Comparison of ENCODE assay signal across 19 cellular contexts in the genomic region with DNA sequence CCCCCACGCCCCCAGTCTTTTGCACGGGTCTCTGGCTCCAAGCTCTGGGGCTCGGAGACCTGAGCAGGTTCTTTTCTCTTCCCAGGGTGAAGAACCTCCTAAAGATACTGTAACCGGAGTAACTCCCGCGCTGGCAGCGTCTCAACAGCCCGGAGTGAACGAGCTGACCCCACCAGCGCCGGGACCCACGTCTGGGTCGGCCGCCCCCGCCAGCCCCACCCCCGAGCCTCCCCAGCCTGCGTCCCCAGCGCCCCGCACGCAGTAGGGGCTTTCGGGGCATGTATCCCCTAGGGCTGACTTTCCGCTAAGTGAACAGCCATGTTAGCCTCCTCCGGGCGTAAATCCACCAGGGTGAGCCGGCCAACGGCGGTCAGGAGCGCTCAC. TPM values are rescaled to one million over a fixed set of nuclear protein-coding genes. Genes with fewer than 3 reads are reported as not detected.
DNase-seq lines count a peak whose midpoint lies in the region; ATAC-seq, FAIRE-seq and TF ChIP-seq lines count a peak whose summit lies in the region.
"Had no signal": no experiment of that assay in that cellular context is flagged by ENCODE, and none has a peak within 500 bp of the region (broad histone marks: within the 10 kb centered on the region; RNA-seq: fewer than 3 reads in every experiment).

No MANE protein-coding gene starts in this region.

- TF ChIP-seq CTCF in brain (conservative IDR thresholded peaks at IDR 0.05) (no peak), kidney (IDR thresholded peaks at IDR 0.05; ENCODE audit: borderline replicate concordance, extremely low read depth, insufficient read depth) (no peak), thoracic aorta (IDR thresholded peaks at IDR 0.05) (no peak)

- H3K36me3 ChIP-seq in kidney (ENCODE audit: control insufficient read depth in 1 of 2, insufficient read depth in 2 of 2, low read length in 2 of 2) (no peaks in the 10 kb centered on the region), thoracic aorta (no peaks in the 10 kb centered on the region)
- H3K36me3 ChIP-seq: Peyer's patch had no signal

- no peak for ATAC-seq in thoracic aorta (ENCODE audit: insufficient number of reproducible peaks, low FRiP score, low read depth)
- ATAC-seq in GM21717 (IDR thresholded peaks at IDR 0.05; ENCODE audit: unreplicated experiment): no peak
- ATAC-seq: activated CD8-positive, alpha-beta memory T cell treated with anti-CD3 and anti-CD28 coated beads, Interleukin-2, amount 10 ng/mL, durations not matched to agents 7 days and 5 days had no signal

- no peak overlapping the region for H3K9ac ChIP-seq in kidney (ENCODE audit: low read length in 2 of 2)
- H3K9ac ChIP-seq: KMS-11 had no signal

- H3K9me3 Mint-ChIP-seq in brain: no peaks in the 10 kb centered on the region

- FAIRE-seq in kidney (lab: Jason Lieb, UNC) (no peak), RCC 7860 (lab: Jason Lieb, UNC) (no peak)
- FAIRE-seq: keratinocyte had no signal

- H3K27ac ChIP-seq in kidney (ENCODE audit: low read depth in 2 of 2, low read length in 2 of 2) (no peak overlapping the region), thoracic aorta (no peak overlapping the region)
- H3K27ac ChIP-seq: body of pancreas, KMS-11, Peyer's patch had no signal

- no peaks in the 10 kb centered on the region for H3K27me3 ChIP-seq in thoracic aorta (replicated peaks; ENCODE audit: insufficient read depth)

- intact Hi-C loops in kidney (cut with DNase I): no loop called here

- H3K4me3 ChIP-seq in kidney (ENCODE audit: low read length in 2 of 2): no peak overlapping the region
- peak overlapping the region; percentile 72 for H3K4me3 ChIP-seq in thoracic aorta

- peaks cover 5% of the 10 kb centered on the region for H3K4me1 Mint-ChIP-seq in brain
- H3K4me1 Mint-ChIP-seq: activated CD8-positive, alpha-beta memory T cell treated with anti-CD3 and anti-CD28 coated beads, Interleukin-2, amount 10 ng/mL, durations not matched to agents 7 days and 5 days had no signal

- H3K4me3 Mint-ChIP-seq in brain: peak overlapping the region; percentile 77 to 84 (median 80)
- H3K4me3 Mint-ChIP-seq: activated CD8-positive, alpha-beta memory T cell treated with anti-CD3 and anti-CD28 coated beads, Interleukin-2, amount 10 ng/mL, durations not matched to agents 7 days and 5 days had no signal

- H3K9me3 ChIP-seq in kidney (ENCODE audit: control insufficient read depth in 1 of 2, low read length in 2 of 2) (no peaks in the 10 kb centered on the region), thoracic aorta (no peaks in the 10 kb centered on the region)
- H3K9me3 ChIP-seq: body of pancreas, Peyer's patch had no signal

- H3K36me3 Mint-ChIP-seq in brain: no peaks in the 10 kb centered on the region
- H3K36me3 Mint-ChIP-seq: activated CD8-positive, alpha-beta memory T cell treated with anti-CD3 and anti-CD28 coated beads, Interleukin-2, amount 10 ng/mL, durations not matched to agents 7 days and 5 days had no signal

- DNase-seq in NCI-H82 (lab: John Stamatoyannopoulos, UW) (peak; percentile 95), NCI-H82 treated with DMSO at 0.1 percent for 48 hours (lab: John Stamatoyannopoulos, UW; ENCODE audit: unreplicated experiment) (no peak), kidney (peak; percentile 53), thoracic aorta (ENCODE audit: low spot score) (no peak), RCC 7860 (ENCODE audit: low spot score) (no peak)
- DNase-seq in stimulated activated naive CD4-positive, alpha-beta T cell treated with Interleukin-2 at 50 U/mL for 16 hours (lab: John Stamatoyannopoulos, UW): no peak
- DNase-seq: activated CD8-positive, alpha-beta memory T cell treated with anti-CD3 and anti-CD28 coated beads, Interleukin-2, amount 10 ng/mL, durations not matched to agents 7 days and 5 days; activated naive CD4-positive, alpha-beta T cell; effector memory CD4-positive, alpha-beta T cell; foreskin melanocyte; NCI-H446 treated with DMSO at 0.1 percent for 48 hours; Peyer's patch had no signal

- H3K27me3 Mint-ChIP-seq in brain: peaks cover 58% of the 10 kb centered on the region

- no peak overlapping the region for H3K27ac Mint-ChIP-seq in brain
- H3K27ac Mint-ChIP-seq: activated CD8-positive, alpha-beta memory T cell treated with anti-CD3 and anti-CD28 coated beads, Interleukin-2, amount 10 ng/mL, durations not matched to agents 7 days and 5 days had no signal

- H3K4me1 ChIP-seq in kidney (ENCODE audit: control insufficient read depth in 1 of 2, insufficient read depth in 1 of 2, low read depth in 1 of 2, low read length in 2 of 2) (no peaks in the 10 kb centered on the region), thoracic aorta (ENCODE audit: control insufficient read depth in 1 of 2, low read depth in 2 of 2) (peaks cover 4 to 13% of the 10 kb centered on the region in 2 donors)

RNA-seq across cellular contexts. Expression of a gene that starts 0.8 kb away (rescaled TPM):
- 0.83 TPM for polyA plus RNA-seq in brain (ENCODE audit: insufficient read depth, low read depth, low replicate concordance)
- total RNA-seq in kidney: not detected
- polyA plus RNA-seq in kidney (ENCODE audit: insufficient read depth, low read depth, low replicate concordance): 0.30 TPM
- not detected for total RNA-seq in thoracic aorta
- total RNA-seq: A172; activated CD8-positive, alpha-beta memory T cell treated with anti-CD3 and anti-CD28 coated beads, Interleukin-2, amount 10 ng/mL, durations not matched to agents 7 days and 5 days; body of pancreas; mononuclear cell; Peyer's patch had no signal
- polyA plus RNA-seq: keratinocyte had no signal

Comparison
In these comparisons a context has a peak if more than half of its experiments do, and no peak if none do; other contexts are left out.
1. DNase-seq: peak in NCI-H82 (single experiment) and kidney (single experiment); none in NCI-H82 treated with DMSO at 0.1 percent for 48 hours (single experiment), thoracic aorta (single experiment), RCC 7860 (single experiment) and stimulated activated naive CD4-positive, alpha-beta T cell treated with Interleukin-2 at 50 U/mL for 16 hours (single experiment).